8 cellular contexts compared by ENCODE assay signal in the genomic region with DNA sequence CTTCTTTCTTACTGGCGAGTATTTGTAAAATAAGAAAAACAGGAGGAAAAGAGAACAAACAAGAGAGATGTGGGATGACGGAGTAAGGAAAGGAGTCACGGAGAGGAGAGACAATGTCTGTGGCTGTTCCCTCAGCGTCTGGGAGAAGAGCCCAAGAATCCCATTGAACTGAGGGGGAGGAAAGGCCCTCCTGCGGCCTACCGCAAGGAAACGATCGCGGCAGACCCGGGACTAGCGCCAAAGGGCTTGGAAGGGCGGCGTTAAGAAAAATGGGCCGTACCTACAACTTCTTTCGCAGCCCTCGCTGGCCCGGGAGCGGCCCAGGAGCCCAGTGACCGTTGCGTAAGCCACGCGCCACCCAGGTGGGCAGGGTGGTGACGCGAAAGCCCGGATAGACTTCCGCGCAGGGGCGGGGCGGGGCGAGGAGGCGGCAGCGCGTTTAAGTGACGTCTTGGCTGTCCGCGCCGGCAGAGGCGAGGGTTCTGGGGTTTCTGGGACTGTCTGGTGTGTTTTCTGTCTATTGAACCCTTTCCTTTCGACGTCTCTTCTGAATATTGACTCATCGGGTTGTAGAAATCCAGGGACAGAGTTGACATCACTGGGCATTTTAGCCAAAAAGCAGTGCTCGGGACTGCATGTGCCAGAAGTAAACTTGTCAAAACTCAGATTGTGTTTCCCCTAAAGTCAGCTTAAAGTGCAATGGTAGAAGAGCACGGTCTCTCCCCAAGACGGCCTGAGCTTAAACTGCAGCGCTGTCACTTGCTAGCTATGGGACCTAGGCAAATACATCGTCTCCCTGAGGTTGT. TPM values are rescaled to one million over a fixed set of nuclear protein-coding genes. Genes with fewer than 3 reads are reported as not detected.
A peak's percentile ranks its signal among the peaks of the same experiment; 100 is the strongest.
DNase-seq lines count a peak whose midpoint lies in the region; ATAC-seq and TF ChIP-seq lines count a peak whose summit lies in the region.

A gene with protein sequence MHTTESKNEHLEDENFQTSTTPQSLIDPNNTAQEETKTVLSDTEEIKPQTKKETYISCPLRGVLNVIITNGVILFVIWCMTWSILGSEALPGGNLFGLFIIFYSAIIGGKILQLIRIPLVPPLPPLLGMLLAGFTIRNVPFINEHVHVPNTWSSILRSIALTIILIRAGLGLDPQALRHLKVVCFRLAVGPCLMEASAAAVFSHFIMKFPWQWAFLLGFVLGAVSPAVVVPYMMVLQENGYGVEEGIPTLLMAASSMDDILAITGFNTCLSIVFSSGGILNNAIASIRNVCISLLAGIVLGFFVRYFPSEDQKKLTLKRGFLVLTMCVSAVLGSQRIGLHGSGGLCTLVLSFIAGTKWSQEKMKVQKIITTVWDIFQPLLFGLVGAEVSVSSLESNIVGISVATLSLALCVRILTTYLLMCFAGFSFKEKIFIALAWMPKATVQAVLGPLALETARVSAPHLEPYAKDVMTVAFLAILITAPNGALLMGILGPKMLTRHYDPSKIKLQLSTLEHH (minus strand): TSS at position 387 of the 806 bp plus-strand sequence. CDS start 27,994 bp downstream, outside the sequence.

- H3K9me3 Mint-ChIP-seq in neural crest cell: peaks cover 3% of the 10 kb centered on the region

- H3K27me3 ChIP-seq in DND-41 (ENCODE audit: insufficient read depth, low read length, poor library complexity): no peaks in the 10 kb centered on the region
- no peaks in the 10 kb centered on the region for H3K27me3 ChIP-seq in subcutaneous abdominal adipose tissue (ENCODE audit: control insufficient read depth in 5 of 5, insufficient read depth in 4 of 5, low read length in 5 of 5)

- H3K27ac ChIP-seq in DND-41 (ENCODE audit: low read length) (peak within 1 kb of the TSS; percentile 85), subcutaneous abdominal adipose tissue (ENCODE audit: low read depth, low read length) (peak within 1 kb of the TSS; percentile 88)

- DNase-seq in DND-41 (peak; percentile 95), KBM-7 (peak; percentile 95), activated gamma-delta T cell treated with Interleukin-2 at 50 U/mL for 16 hours (peak; percentile 90), fibroblast of villous mesenchyme (ENCODE audit: low read depth) (peak; percentile 98), neural crest cell (ENCODE audit: low read depth, low spot score) (peak; percentile 77)

- H3K4me2 ChIP-seq in DND-41 (ENCODE audit: insufficient read depth, low read length): peak within 1 kb of the TSS; percentile 86

- H3K4me3 ChIP-seq in DND-41 (ENCODE audit: low read depth in 1 of 2, low read length in 2 of 2): peak within 1 kb of the TSS; percentile 41 to 65
- H3K4me3 ChIP-seq in fibroblast of villous mesenchyme (ENCODE audit: low read depth, low read length): peak within 1 kb of the TSS; percentile 55
- peak within 1 kb of the TSS; percentile 72 to 88 (median 75) for H3K4me3 ChIP-seq in subcutaneous abdominal adipose tissue (ENCODE audit: low read depth in 1 of 5, low read length in 5 of 5)

- H3K27ac Mint-ChIP-seq in neural crest cell (ENCODE audit: unreplicated experiment): peak within 1 kb of the TSS; percentile 97

- H3K4me1 ChIP-seq in DND-41 (ENCODE audit: insufficient read depth, low read length) (peaks cover 26% of the 10 kb centered on the region), subcutaneous abdominal adipose tissue (ENCODE audit: control insufficient read depth in 5 of 5, insufficient read depth in 5 of 5, low read length in 5 of 5) (peaks cover 0 to 17% (median 9%) of the 10 kb centered on the region in 5 donors)

- ATAC-seq in DND-41 (ENCODE audit: insufficient read depth, low read depth) (peak; percentile 95), GM21723 (IDR thresholded peaks at IDR 0.05; ENCODE audit: unreplicated experiment) (peak; percentile 98)

- peak; percentile 77 for TF ChIP-seq POLR2A in Raji (IDR thresholded peaks at IDR 0.05; ENCODE audit: insufficient read depth, low read depth, low read length)

- H3K79me2 ChIP-seq in DND-41 (ENCODE audit: insufficient read depth, low read length): no peaks in the 10 kb centered on the region

- peaks cover 13% of the 10 kb centered on the region for H3K4me1 Mint-ChIP-seq in neural crest cell

- H3K27me3 Mint-ChIP-seq in neural crest cell (ENCODE audit: low read depth): no peaks in the 10 kb centered on the region

- H3K36me3 ChIP-seq in DND-41 (ENCODE audit: insufficient read depth, low read length) (peaks cover 5% of the 10 kb centered on the region; the same call in 1 of the 2 replicates), subcutaneous abdominal adipose tissue (ENCODE audit: control insufficient read depth in 5 of 5, insufficient read depth in 5 of 5, low read length in 5 of 5) (no peaks in the 10 kb centered on the region)

- no peaks in the 10 kb centered on the region for H3K9me3 ChIP-seq in DND-41 (ENCODE audit: insufficient read depth, low read length, severe bottlenecking)
- no peaks in the 10 kb centered on the region for H3K9me3 ChIP-seq in subcutaneous abdominal adipose tissue (ENCODE audit: control insufficient read depth in 5 of 5, low read length in 5 of 5)

- peak within 1 kb of the TSS; percentile 92 for H2AFZ ChIP-seq in DND-41 (ENCODE audit: low read depth, low read length)

- H3K4me3 Mint-ChIP-seq in neural crest cell: peak within 1 kb of the TSS; percentile 88

- no peak for TF ChIP-seq CTCF in DND-41 (IDR thresholded peaks at IDR 0.05; ENCODE audit: borderline replicate concordance, extremely low read depth, low read length, poor library complexity, severe bottlenecking)
- no peak for TF ChIP-seq CTCF in fibroblast of villous mesenchyme (IDR thresholded peaks at IDR 0.05; ENCODE audit: insufficient read depth, low read depth, low read length)
- TF ChIP-seq CTCF in neural crest cell (conservative IDR thresholded peaks at IDR 0.05): no peak

- H3K36me3 Mint-ChIP-seq in neural crest cell (ENCODE audit: low read depth): peaks cover 7% of the 10 kb centered on the region

- H4K20me1 ChIP-seq in DND-41 (ENCODE audit: insufficient read depth, low read length): no peaks in the 10 kb centered on the region

- in situ Hi-C loops in KBM-7 (cut with MboI; ENCODE audit: low pct_unique_long_range_greater_than_20kb, low sequenced_read_pairs): loop anchor here (25.0 kb wide), 1 partner anchor 582 kb away; no protein-coding TSS in a partner anchor

- H3K9ac ChIP-seq in DND-41 (ENCODE audit: low read depth, low read length): peak within 1 kb of the TSS; percentile 71
- peak within 1 kb of the TSS; percentile 78 to 94 (median 88) for H3K9ac ChIP-seq in subcutaneous abdominal adipose tissue (ENCODE audit: low read length in 5 of 5)

RNA-seq across cellular contexts. Expression of the gene that starts here (rescaled TPM):
- 0.43 and 0.64 TPM in 2 replicates for total RNA-seq in fibroblast of villous mesenchyme
- 1.7 and 2.0 TPM in 2 replicates for total RNA-seq in neural crest cell

Comparison
In these comparisons a context has a peak if more than half of its experiments do, and no peak if none do; other contexts are left out.
1. Peak in every context shown above with its lines: DNase-seq, ATAC-seq, H3K4me3 ChIP-seq and H3K27ac ChIP-seq.
2. Peak in DNase-seq and H3K4me3 ChIP-seq in fibroblast of villous mesenchyme; RNA of the gene not detected or under 1 TPM.